ENCODE assay signal across 11 cellular contexts in the genomic region with DNA sequence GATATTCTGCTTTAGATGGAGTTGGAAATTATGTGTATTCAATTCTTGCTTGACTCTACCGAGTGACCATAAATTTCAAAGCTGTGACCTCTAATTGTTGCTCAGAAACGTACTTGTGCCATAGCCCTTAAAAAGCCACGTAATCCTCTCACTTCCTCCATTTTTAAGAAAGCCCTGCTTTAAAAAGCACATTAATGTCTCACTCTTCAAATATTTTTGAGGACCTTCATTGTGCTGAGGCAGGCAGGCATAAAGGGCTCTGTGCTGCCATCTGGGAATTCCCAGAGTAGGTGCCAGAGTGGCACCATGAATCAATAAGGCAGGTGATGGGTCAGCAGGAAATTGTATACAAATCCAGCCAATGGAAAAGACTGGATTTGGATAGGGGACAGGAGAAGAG.
"Had no signal": no experiment of that assay in that cellular context is flagged by ENCODE, and none has a peak within 500 bp of the region (broad histone marks: within the 10 kb centered on the region; RNA-seq: fewer than 3 reads in every experiment).

No MANE protein-coding gene starts in this region.

- H3K4me3 Mint-ChIP-seq: activated CD4-positive, alpha-beta T cell treated with anti-CD3 and anti-CD28 coated beads for 36 hours; activated naive CD4-positive, alpha-beta T cell treated with anti-CD3 and anti-CD28 coated beads, Interleukin-2, amount 10 ng/mL, durations not matched to agents 7 days and 5 days; activated T-helper 17 cell treated with anti-CD3 and anti-CD28 coated beads, Interleukin-2, amount 50 U/mL, for 72 hours; naive thymus-derived CD8-positive, alpha-beta T cell had no signal

- DNase-seq: activated CD4-positive, alpha-beta T cell treated with anti-CD3 and anti-CD28 coated beads for 36 hours; activated naive CD4-positive, alpha-beta T cell treated with anti-CD3 and anti-CD28 coated beads, Interleukin-2, amount 10 ng/mL, durations not matched to agents 7 days and 5 days; foreskin melanocyte; head of caudate nucleus; mucosa of descending colon; naive thymus-derived CD8-positive, alpha-beta T cell; posterior cingulate gyrus; WERI-Rb-1 had no signal

- H3K9me3 Mint-ChIP-seq: activated naive CD4-positive, alpha-beta T cell treated with anti-CD3 and anti-CD28 coated beads, Interleukin-2, amount 10 ng/mL, durations not matched to agents 7 days and 5 days; activated T-helper 17 cell treated with anti-CD3 and anti-CD28 coated beads, Interleukin-2, amount 50 U/mL, for 72 hours had no signal

- ATAC-seq: activated CD4-positive, alpha-beta T cell treated with anti-CD3 and anti-CD28 coated beads for 36 hours; activated T-helper 17 cell treated with anti-CD3 and anti-CD28 coated beads, Interleukin-2, amount 50 U/mL, for 72 hours; mucosa of descending colon; naive thymus-derived CD8-positive, alpha-beta T cell had no signal

- H3K36me3 Mint-ChIP-seq: activated naive CD4-positive, alpha-beta T cell treated with anti-CD3 and anti-CD28 coated beads, Interleukin-2, amount 10 ng/mL, durations not matched to agents 7 days and 5 days had no signal

- H3K4me3 ChIP-seq: mucosa of descending colon, right atrium auricular region, skin epidermis had no signal

- H3K27ac Mint-ChIP-seq: activated CD4-positive, alpha-beta T cell treated with anti-CD3 and anti-CD28 coated beads for 36 hours; activated naive CD4-positive, alpha-beta T cell treated with anti-CD3 and anti-CD28 coated beads, Interleukin-2, amount 10 ng/mL, durations not matched to agents 7 days and 5 days; activated T-helper 17 cell treated with anti-CD3 and anti-CD28 coated beads, Interleukin-2, amount 50 U/mL, for 72 hours; naive thymus-derived CD8-positive, alpha-beta T cell had no signal

- H3K4me1 Mint-ChIP-seq: activated CD4-positive, alpha-beta T cell treated with anti-CD3 and anti-CD28 coated beads for 36 hours; activated naive CD4-positive, alpha-beta T cell treated with anti-CD3 and anti-CD28 coated beads, Interleukin-2, amount 10 ng/mL, durations not matched to agents 7 days and 5 days; activated T-helper 17 cell treated with anti-CD3 and anti-CD28 coated beads, Interleukin-2, amount 50 U/mL, for 72 hours; naive thymus-derived CD8-positive, alpha-beta T cell had no signal
